8 cellular contexts compared by ENCODE assay signal in genomic region chr1:92749024-92749634, GRCh38. TPM values are rescaled to one million over a fixed set of nuclear protein-coding genes. Genes with fewer than 3 reads are reported as not detected.
DNase-seq lines count a peak whose midpoint lies in the region; ATAC-seq and TF ChIP-seq lines count a peak whose summit lies in the region.

No MANE protein-coding gene starts in this region.

- no peak overlapping the region for H3K4me3 ChIP-seq in AG04449 (ENCODE audit: low read depth, low read length)

- H3K27me3 Mint-ChIP-seq in activated naive CD4-positive, alpha-beta T cell treated with anti-CD3 and anti-CD28 coated beads, Interleukin-2, amount 10 ng/mL, durations not matched to agents 7 days and 5 days, result peaks cover 3% of the 10 kb centered on the region

- no peaks in the 10 kb centered on the region for H3K36me3 Mint-ChIP-seq in activated naive CD4-positive, alpha-beta T cell treated with anti-CD3 and anti-CD28 coated beads, Interleukin-2, amount 10 ng/mL, durations not matched to agents 7 days and 5 days

- CTCF ChIA-PET in AG04449 (lab: Yijun Ruan, JAX), result interaction anchor here (0.6 to 4.9 kb wide), 36 partner anchors 10 to 439 kb away, joined by 3 to 113 read pairs (median 4); partner anchors contain the start of genes EVI5 and RPL5
- CTCF ChIA-PET in activated naive CD4-positive, alpha-beta T cell treated with anti-CD3 and anti-CD28 coated beads, Interleukin-2, amount 10 ng/mL, durations not matched to agents 7 days and 5 days (lab: Charles Lee), result interaction anchor here (0.5 to 5.2 kb wide), 16 partner anchors 9 to 752 kb away, joined by 3 to 78 read pairs (median 4); partner anchors contain the start of gene DIPK1A

- H3K27ac Mint-ChIP-seq in activated naive CD4-positive, alpha-beta T cell treated with anti-CD3 and anti-CD28 coated beads, Interleukin-2, amount 10 ng/mL, durations not matched to agents 7 days and 5 days, result no peak overlapping the region

- POLR2A ChIA-PET in AG04449 (lab: Yijun Ruan, JAX), result no interaction called here

- no peaks in the 10 kb centered on the region for H3K9me3 Mint-ChIP-seq in activated naive CD4-positive, alpha-beta T cell treated with anti-CD3 and anti-CD28 coated beads, Interleukin-2, amount 10 ng/mL, durations not matched to agents 7 days and 5 days

- no peaks in the 10 kb centered on the region for H3K4me1 Mint-ChIP-seq in activated naive CD4-positive, alpha-beta T cell treated with anti-CD3 and anti-CD28 coated beads, Interleukin-2, amount 10 ng/mL, durations not matched to agents 7 days and 5 days

- ATAC-seq in HG03520 (IDR thresholded peaks at IDR 0.05; ENCODE audit: unreplicated experiment) (peak; percentile 67), left cardiac atrium (peak; percentile 53 to 59), HG02763 (IDR thresholded peaks at IDR 0.05; ENCODE audit: unreplicated experiment) (no peak)

- intact Hi-C loops in left cardiac atrium (cut with DNase I), result loop anchor here in 1 of 2 donors (2.0 kb wide), 1 partner anchor 70 kb away; no protein-coding TSS in a partner anchor

- no peak overlapping the region for H3K4me3 Mint-ChIP-seq in activated naive CD4-positive, alpha-beta T cell treated with anti-CD3 and anti-CD28 coated beads, Interleukin-2, amount 10 ng/mL, durations not matched to agents 7 days and 5 days

- DNase-seq in AG04449 (ENCODE audit: low read depth, low spot score) (peak; percentile 24), NCI-H774 (lab: John Stamatoyannopoulos, UW) (peak; percentile 24), left cardiac atrium (no peak)
- peak; percentile 56 for DNase-seq in activated naive CD4-positive, alpha-beta T cell treated with anti-CD3 and anti-CD28 coated beads, Interleukin-2, amount 10 ng/mL, durations not matched to agents 7 days and 5 days
- DNase-seq in stimulated activated CD4-positive, alpha-beta T cell treated with anti-CD3 and anti-CD28 coated beads, Interleukin-12 subunit alpha, Interleukin-12 subunit beta, amount 100 ng/mL, for 4 hours, result peak; percentile 10

- TF ChIP-seq CTCF in AG04449 (IDR thresholded peaks at IDR 0.05; ENCODE audit: insufficient read depth, low read length, missing control alignments) (peak; percentile 68), GM12872 (IDR thresholded peaks at IDR 0.05; ENCODE audit: insufficient read depth, low read depth, low read length) (peak; percentile 87)

RNA-seq across cellular contexts. Expression of gene EVI5, which starts 35.8 kb away (rescaled TPM):
- total RNA-seq in left cardiac atrium, result 10 to 100 TPM; 24.8 to 42.6 TPM
